Comparison of ENCODE assay signal across 11 cellular contexts in the genomic region with DNA sequence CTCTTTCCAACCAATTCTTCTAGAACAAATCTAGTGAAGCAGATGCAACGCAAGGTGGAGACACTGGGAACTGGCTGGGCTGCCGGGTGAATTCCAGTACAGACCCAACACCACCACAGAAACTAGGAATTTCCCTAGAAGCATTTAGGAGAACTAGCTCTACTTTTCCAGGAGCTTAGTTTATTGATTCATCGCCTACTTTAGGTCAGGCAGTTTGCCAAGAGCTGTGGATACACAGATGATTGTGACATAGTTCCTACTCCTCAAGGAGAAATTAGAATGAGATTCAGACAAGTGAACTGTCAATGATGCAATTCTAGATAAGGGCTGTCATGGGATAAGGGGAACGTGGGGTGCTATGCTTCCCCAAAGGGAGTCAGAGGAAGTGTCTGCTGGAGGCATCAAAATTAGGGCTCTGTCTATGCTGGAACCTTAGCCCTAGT.
DNase-seq lines count a peak whose midpoint lies in the region; ATAC-seq and TF ChIP-seq lines count a peak whose summit lies in the region.
"Had no signal": no experiment of that assay in that cellular context is flagged by ENCODE, and none has a peak within 500 bp of the region (broad histone marks: within the 10 kb centered on the region; RNA-seq: fewer than 3 reads in every experiment).

No MANE protein-coding gene starts in this region.

- no peak overlapping the region for H3K4me2 ChIP-seq in Karpas-422 (ENCODE audit: low read depth, low read length, poor library complexity, severe bottlenecking)

- H3K4me3 ChIP-seq in Karpas-422 (ENCODE audit: low read length) (no peak overlapping the region), stomach (no peak overlapping the region)

- H3K36me3 Mint-ChIP-seq in Calu3 (ENCODE audit: insufficient read depth, unreplicated experiment) (no peaks in the 10 kb centered on the region), glutamatergic neuron (ENCODE audit: unreplicated experiment) (no peaks in the 10 kb centered on the region)
- H3K36me3 Mint-ChIP-seq: activated naive CD8-positive, alpha-beta T cell had no signal

- no peak overlapping the region for H3K9ac ChIP-seq in Karpas-422 (ENCODE audit: low read length)

- ATAC-seq in GM18907 (IDR thresholded peaks at IDR 0.05; ENCODE audit: unreplicated experiment) (no peak), GM21390 (IDR thresholded peaks at IDR 0.05; ENCODE audit: unreplicated experiment) (no peak)

- H3K4me3 Mint-ChIP-seq in Calu3 (ENCODE audit: low read depth, unreplicated experiment): no peak overlapping the region
- H3K4me3 Mint-ChIP-seq in glutamatergic neuron (ENCODE audit: unreplicated experiment): no peak overlapping the region
- H3K4me3 Mint-ChIP-seq: activated naive CD8-positive, alpha-beta T cell; nephron had no signal

- no peaks in the 10 kb centered on the region for H3K79me2 ChIP-seq in Karpas-422 (ENCODE audit: low read length)

- H3K36me3 ChIP-seq in Karpas-422 (ENCODE audit: insufficient read depth, low read length) (no peaks in the 10 kb centered on the region), stomach (no peaks in the 10 kb centered on the region)

- no peak for TF ChIP-seq EP300 in stomach (IDR thresholded peaks at IDR 0.05)

- intact Hi-C loops in Calu3 (cut with micrococcal nuclease; ENCODE audit: unreplicated experiment) (loop anchor here (5.0 to 10.0 kb wide), 2 partner anchors 53 to 351 kb away; a partner anchor contains a TSS), stomach (cut with DNase I; ENCODE audit: low total_unique reads) (no loop called here)

- no peaks in the 10 kb centered on the region for H3K27me3 Mint-ChIP-seq in Calu3 (ENCODE audit: unreplicated experiment)
- H3K27me3 Mint-ChIP-seq in glutamatergic neuron (ENCODE audit: unreplicated experiment): peaks cover 1% of the 10 kb centered on the region
- H3K27me3 Mint-ChIP-seq: activated naive CD8-positive, alpha-beta T cell had no signal

- H3K9me3 Mint-ChIP-seq in Calu3 (ENCODE audit: low read depth, unreplicated experiment): no peaks in the 10 kb centered on the region
- no peaks in the 10 kb centered on the region for H3K9me3 Mint-ChIP-seq in glutamatergic neuron (ENCODE audit: unreplicated experiment)

- H4K20me1 ChIP-seq in Karpas-422 (ENCODE audit: insufficient read depth, low read depth, low read length): no peaks in the 10 kb centered on the region

- peak; percentile 31 for DNase-seq in Calu3
- DNase-seq in Karpas-422: peak; percentile 11
- peak; percentile 37 for DNase-seq in dedifferentiated amniotic fluid mesenchymal stem cell (ENCODE audit: extremely low spot score)
- DNase-seq in mucosa of gallbladder (ENCODE audit: low spot score): peak; percentile 76
- DNase-seq in glutamatergic neuron: no peak
- no peak for DNase-seq in stomach
- DNase-seq: activated CD4-positive, alpha-beta T cell treated with anti-CD3 and anti-CD28 coated beads for 1 hour had no signal

- H2AFZ ChIP-seq in Karpas-422 (ENCODE audit: low read length): no peak overlapping the region

- H3K27me3 ChIP-seq in Karpas-422 (ENCODE audit: low read length) (no peaks in the 10 kb centered on the region), stomach (no peaks in the 10 kb centered on the region)

- H3K27ac ChIP-seq in Karpas-422 (ENCODE audit: low read length) (no peak overlapping the region), stomach (no peak overlapping the region)

- no peak for TF ChIP-seq POLR2A in stomach (IDR thresholded peaks at IDR 0.05)

- BruUV-seq in Calu3 (replicated peaks; lab: Mats Ljungman, UMichigan): no TSS peak

- H3K9me3 ChIP-seq in Karpas-422 (ENCODE audit: low read length) (no peaks in the 10 kb centered on the region), stomach (no peaks in the 10 kb centered on the region)

- H3K4me1 Mint-ChIP-seq in Calu3 (ENCODE audit: low read depth, unreplicated experiment) (no peaks in the 10 kb centered on the region), glutamatergic neuron (ENCODE audit: low read depth, unreplicated experiment) (peaks cover 13% of the 10 kb centered on the region)

- WGBS in stomach, 5 donors: 36 to 48% (median 42%) methylated on average over 4 of the region's 4 CpGs

- no peaks in the 10 kb centered on the region for H3K4me1 ChIP-seq in Karpas-422 (ENCODE audit: low read length)
- peaks cover 0 to 6% (median 0%) of the 10 kb centered on the region in 4 donors for H3K4me1 ChIP-seq in stomach

- CTCF ChIA-PET in Calu3 (lab: Charles Lee): interaction anchor here (0.9 to 1.4 kb wide), 3 partner anchors 17 to 136 kb away, joined by 3 to 6 read pairs (median 4); no protein-coding TSS in a partner anchor

- no peak for TF ChIP-seq CTCF in Calu3 (IDR thresholded peaks at IDR 0.05; ENCODE audit: unreplicated experiment)
- TF ChIP-seq CTCF in glutamatergic neuron (IDR thresholded peaks at IDR 0.05; ENCODE audit: partially characterized antibody, unreplicated experiment): no peak
- TF ChIP-seq CTCF in stomach (IDR thresholded peaks at IDR 0.05): no peak

- peak overlapping the region; percentile 31 for H3K27ac Mint-ChIP-seq in Calu3 (ENCODE audit: unreplicated experiment)
- no peak overlapping the region for H3K27ac Mint-ChIP-seq in glutamatergic neuron (ENCODE audit: unreplicated experiment)
- H3K27ac Mint-ChIP-seq: activated naive CD8-positive, alpha-beta T cell; nephron had no signal

- no peaks in the 10 kb centered on the region for H3K9me2 ChIP-seq in Karpas-422 (replicated peaks; ENCODE audit: insufficient read depth, low read length)

Comparison
In these comparisons a context has a peak if more than half of its experiments do, and no peak if none do; other contexts are left out.
1. DNase-seq: peak in Calu3 (single experiment), Karpas-422 (single experiment), dedifferentiated amniotic fluid mesenchymal stem cell (single experiment) and mucosa of gallbladder (single experiment); none in glutamatergic neuron (single experiment) and stomach (single experiment).